ENCODE assay signal across 11 cellular contexts in genomic region chr13:51040431-51040830, GRCh38.
"Had no signal": no experiment of that assay in that cellular context is flagged by ENCODE, and none has a peak within 500 bp of the region (broad histone marks: within the 10 kb centered on the region; RNA-seq: fewer than 3 reads in every experiment).

No MANE protein-coding gene starts in this region.

- H3K27ac Mint-ChIP-seq: HFFc6 had no signal

- ATAC-seq: HCT116, HepG2, K562 had no signal

- H3K4me3 Mint-ChIP-seq: HFFc6 had no signal

- H3K4me3 ChIP-seq: GM23248, HAP-1, K562 had no signal

- DNase-seq: GM23248, GOT3, H7, HFFc6, IMR-90, KG1 had no signal

- H3K36me3 ChIP-seq: HAP-1 had no signal

- H3K4me1 ChIP-seq: HAP-1 had no signal

- H3K9me3 Mint-ChIP-seq: HFFc6 had no signal

- H3K9me3 ChIP-seq: HAP-1 had no signal

- H3K27ac ChIP-seq: GM23248, HL-60 had no signal

- H3K9ac ChIP-seq: GM23248 had no signal
